Comparison of ENCODE assay signal across 11 cellular contexts in genomic region chr16:28069921-28070794, GRCh38. TPM values are rescaled to one million over a fixed set of nuclear protein-coding genes. Genes with fewer than 3 reads are reported as not detected.
"Had no signal": no experiment of that assay in that cellular context is flagged by ENCODE, and none has a peak within 500 bp of the region (broad histone marks: within the 10 kb centered on the region; RNA-seq: fewer than 3 reads in every experiment).

No MANE protein-coding gene starts in this region.

- H3K9me3 ChIP-seq: prostate gland, right lobe of liver had no signal

- H3K27ac Mint-ChIP-seq: activated CD4-positive, alpha-beta memory T cell treated with anti-CD3 and anti-CD28 coated beads for 36 hours; activated CD8-positive, alpha-beta memory T cell treated with anti-CD3 and anti-CD28 coated beads, Interleukin-2, amount 10 ng/mL, durations not matched to agents 7 days and 5 days; activated naive CD8-positive, alpha-beta T cell; activated T-cell treated with anti-CD3 and anti-CD28 coated beads, Interleukin-2, amount 50 U/mL, for 24 hours; natural killer cell treated with Interleukin-12 subunit alpha and Interleukin-12 subunit beta and Interleukin-15 and Interleukin-18, amount 100 ng/mL, for 72 hours; T-helper 1 cell treated with Interleukin-12 subunit alpha and Interleukin-12 subunit beta and Interleukin-4 antibody, amounts not matched to agents 30 μg/mL and 1 μg/mL, for 36 hours had no signal

- H3K27me3 ChIP-seq: right lobe of liver had no signal

- H3K4me1 ChIP-seq: prostate gland, right lobe of liver had no signal

- H3K27ac ChIP-seq: prostate gland, right lobe of liver, VCaP had no signal

- H3K36me3 ChIP-seq: prostate gland, right lobe of liver had no signal

- H3K4me3 ChIP-seq: prostate gland, right lobe of liver had no signal

- H3K36me3 Mint-ChIP-seq: activated CD4-positive, alpha-beta memory T cell treated with anti-CD3 and anti-CD28 coated beads for 36 hours; activated CD8-positive, alpha-beta memory T cell treated with anti-CD3 and anti-CD28 coated beads, Interleukin-2, amount 10 ng/mL, durations not matched to agents 7 days and 5 days; activated naive CD8-positive, alpha-beta T cell; natural killer cell treated with Interleukin-12 subunit alpha and Interleukin-12 subunit beta and Interleukin-15 and Interleukin-18, amount 100 ng/mL, for 72 hours had no signal

- H3K9me3 Mint-ChIP-seq: activated CD4-positive, alpha-beta memory T cell treated with anti-CD3 and anti-CD28 coated beads for 36 hours; activated T-cell treated with anti-CD3 and anti-CD28 coated beads, Interleukin-2, amount 50 U/mL, for 24 hours; natural killer cell treated with Interleukin-12 subunit alpha and Interleukin-12 subunit beta and Interleukin-15 and Interleukin-18, amount 100 ng/mL, for 72 hours; T-helper 1 cell treated with Interleukin-12 subunit alpha and Interleukin-12 subunit beta and Interleukin-4 antibody, amounts not matched to agents 30 μg/mL and 1 μg/mL, for 36 hours had no signal

- H3K4me1 Mint-ChIP-seq: activated CD8-positive, alpha-beta memory T cell treated with anti-CD3 and anti-CD28 coated beads, Interleukin-2, amount 10 ng/mL, durations not matched to agents 7 days and 5 days had no signal

- H3K27me3 Mint-ChIP-seq: activated T-cell treated with anti-CD3 and anti-CD28 coated beads, Interleukin-2, amount 50 U/mL, for 24 hours had no signal

- H3K4me3 Mint-ChIP-seq: activated CD4-positive, alpha-beta memory T cell treated with anti-CD3 and anti-CD28 coated beads for 36 hours; activated CD8-positive, alpha-beta memory T cell treated with anti-CD3 and anti-CD28 coated beads, Interleukin-2, amount 10 ng/mL, durations not matched to agents 7 days and 5 days; activated naive CD8-positive, alpha-beta T cell; activated T-cell treated with anti-CD3 and anti-CD28 coated beads, Interleukin-2, amount 50 U/mL, for 24 hours; natural killer cell treated with Interleukin-12 subunit alpha and Interleukin-12 subunit beta and Interleukin-15 and Interleukin-18, amount 100 ng/mL, for 72 hours; T-helper 1 cell treated with Interleukin-12 subunit alpha and Interleukin-12 subunit beta and Interleukin-4 antibody, amounts not matched to agents 30 μg/mL and 1 μg/mL, for 36 hours had no signal

RNA-seq across cellular contexts. Expression of gene GSG1L, which starts 6.6 kb away (rescaled TPM):
- total RNA-seq: activated CD8-positive, alpha-beta memory T cell treated with anti-CD3 and anti-CD28 coated beads, Interleukin-2, amount 10 ng/mL, durations not matched to agents 7 days and 5 days; kidney; liver; natural killer cell treated with Interleukin-12 subunit alpha and Interleukin-12 subunit beta and Interleukin-15 and Interleukin-18, amount 100 ng/mL, for 72 hours had no signal
- polyA plus RNA-seq: liver had no signal
